Comparison of ENCODE assay signal across 10 cellular contexts in the genomic region with DNA sequence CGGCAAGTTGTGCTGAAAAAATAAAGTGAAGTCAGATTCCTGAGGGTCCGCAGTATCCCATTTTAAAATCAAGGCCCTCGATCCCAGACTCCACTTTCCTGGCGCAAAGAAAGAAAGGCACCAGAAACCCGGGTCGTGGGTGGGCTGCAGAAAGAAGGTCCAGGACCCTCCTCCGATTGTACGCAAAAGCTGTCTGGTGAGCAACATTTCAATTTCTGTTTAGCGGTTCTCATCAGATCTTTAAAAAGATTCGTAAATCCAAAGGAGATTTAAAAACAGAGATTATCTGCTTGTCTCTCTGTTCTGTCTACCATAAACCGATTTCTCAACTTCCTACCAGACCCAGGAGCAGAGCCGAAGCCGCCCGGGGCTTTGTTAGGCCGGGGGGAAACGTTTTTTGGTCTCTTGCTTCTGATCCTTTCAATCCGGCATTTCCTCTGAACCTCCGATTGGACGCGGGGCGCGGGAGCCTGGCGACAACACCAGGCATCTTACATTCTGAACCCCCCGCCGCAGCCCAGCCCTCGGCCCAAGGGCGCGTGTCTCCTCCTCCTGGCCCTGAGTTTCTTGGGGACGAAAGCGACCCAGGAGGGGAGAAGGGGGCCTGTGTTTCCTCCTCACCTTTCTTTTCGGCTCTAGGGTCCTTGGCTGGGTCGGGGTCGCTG. TPM values are rescaled to one million over a fixed set of nuclear protein-coding genes. Genes with fewer than 3 reads are reported as not detected.
A peak's percentile ranks its signal among the peaks of the same experiment; 100 is the strongest.
DNase-seq lines count a peak whose midpoint lies in the region; ATAC-seq lines count a peak whose summit lies in the region.
"Had no signal": no experiment of that assay in that cellular context is flagged by ENCODE, and none has a peak within 500 bp of the region (broad histone marks: within the 10 kb centered on the region; RNA-seq: fewer than 3 reads in every experiment).

No MANE protein-coding gene starts in this region.

- H2AFZ ChIP-seq in ACC112 (ENCODE audit: low read length, unreplicated experiment) = no peak overlapping the region

- no peak overlapping the region; the same call in 1 of the 2 replicates for H3K27ac ChIP-seq in ACC112 (ENCODE audit: low read depth, low read length)
- H3K27ac ChIP-seq: RWPE1 had no signal

- H3K79me2 ChIP-seq in ACC112 (ENCODE audit: control insufficient read depth, insufficient read depth, low read length, unreplicated experiment) = no peaks in the 10 kb centered on the region

- peaks cover 97% of the 10 kb centered on the region for H3K27me3 ChIP-seq in ACC112 (ENCODE audit: insufficient read depth, low read length)

- H3K4me1 ChIP-seq in ACC112 (ENCODE audit: control insufficient read depth, insufficient read depth, low read length, unreplicated experiment) = no peaks in the 10 kb centered on the region

- H3K4me3 ChIP-seq in ACC112 (ENCODE audit: low read depth, low read length) = peak overlapping the region; percentile 61

- no peaks in the 10 kb centered on the region for H3K36me3 ChIP-seq in ACC112 (ENCODE audit: insufficient read depth, low read length)

- DNase-seq in Daoy (ENCODE audit: low read depth) (peak; percentile 34), mesenteric fat pad (ENCODE audit: low spot score) (peak; percentile 89), SKM-1 (lab: John Stamatoyannopoulos, UW; ENCODE audit: unreplicated experiment) (no peak), kidney tubule cell (ENCODE audit: low spot score) (no peak)
- peak; percentile 61 for DNase-seq in activated CD8-positive, alpha-beta memory T cell treated with anti-CD3 and anti-CD28 coated beads, Interleukin-2, amount 50 U/mL, for 48 hours
- DNase-seq in stimulated activated CD4-positive, alpha-beta T cell treated with anti-CD3 and anti-CD28 coated beads, Interleukin-12 subunit alpha, Interleukin-12 subunit beta, amount 100 ng/mL, for 4 hours = no peak
- DNase-seq: EL had no signal

- no peak for ATAC-seq in HG03342 (IDR thresholded peaks at IDR 0.05; ENCODE audit: unreplicated experiment)

RNA-seq across cellular contexts. Expression of a gene that starts 0.7 kb away (rescaled TPM):
- 20.6 and 26.3 TPM in 2 replicates for total RNA-seq in Daoy (2014; rRNA removed; shearing (Covaris generic))
- total RNA-seq in mesenteric fat pad = not detected

Comparison
In these comparisons a context has a peak if more than half of its experiments do, and no peak if none do; other contexts are left out.
1. DNase-seq: peak in Daoy (single experiment), activated CD8-positive, alpha-beta memory T cell treated with anti-CD3 and anti-CD28 coated beads, Interleukin-2, amount 50 U/mL, for 48 hours (single experiment) and mesenteric fat pad (single experiment); none in SKM-1 (single experiment), stimulated activated CD4-positive, alpha-beta T cell treated with anti-CD3 and anti-CD28 coated beads, Interleukin-12 subunit alpha, Interleukin-12 subunit beta, amount 100 ng/mL, for 4 hours (single experiment) and kidney tubule cell (single experiment).
2. RNA of a gene that starts 0.7 kb away (total RNA-seq): 20.6 to 26.3 TPM in Daoy; not detected in mesenteric fat pad (single experiment); every median in the first group is over 10 times any median in the second.